9 cellular contexts compared by ENCODE assay signal in the genomic region with DNA sequence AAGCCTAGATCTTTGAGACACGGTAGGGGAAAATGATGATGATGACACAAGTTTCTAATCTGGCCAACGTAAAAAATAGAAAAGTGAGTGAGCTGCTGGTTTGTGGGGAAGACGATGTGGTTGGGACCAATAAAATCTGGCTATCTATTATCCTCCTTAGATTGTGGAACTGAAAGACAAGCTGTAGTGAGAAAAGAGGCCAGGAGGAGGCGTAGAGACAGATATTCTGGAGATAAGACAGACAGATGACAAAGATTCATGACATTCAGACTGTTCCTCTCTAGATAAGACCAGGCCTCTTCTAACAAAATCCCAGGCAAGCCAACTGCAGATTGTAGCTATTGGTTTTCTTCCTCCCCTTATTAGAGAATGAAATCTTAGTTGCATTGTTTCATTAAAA.
DNase-seq lines count a peak whose midpoint lies in the region; ATAC-seq and FAIRE-seq lines count a peak whose summit lies in the region.
"Had no signal": no experiment of that assay in that cellular context is flagged by ENCODE, and none has a peak within 500 bp of the region (broad histone marks: within the 10 kb centered on the region; RNA-seq: fewer than 3 reads in every experiment).

No MANE protein-coding gene starts in this region.

- no peaks in the 10 kb centered on the region for H3K79me2 ChIP-seq in mesendoderm (ENCODE audit: control insufficient read depth, insufficient read depth, low read length)

- no peak overlapping the region for H4K8ac ChIP-seq in mesendoderm (ENCODE audit: low read depth, low read length)

- no peak overlapping the region for H2AK5ac ChIP-seq in mesendoderm (ENCODE audit: low read length)

- FAIRE-seq in GM18507 (lab: Jason Lieb, UNC) (peak; percentile 57), small intestine (lab: Jason Lieb, UNC) (no peak)

- peak; percentile 66 for ATAC-seq in HG03175 (IDR thresholded peaks at IDR 0.05; ENCODE audit: unreplicated experiment)

- no CpG with 5 or more reads among the region's 4 CpGs for WGBS in mesendoderm (ENCODE audit: extremely low coverage, insufficient coverage, low lambda C conversion rate)
- 35 to 47% (median 46%) methylated on average over 4 of the region's 4 CpGs for WGBS in small intestine, 3 donors

- H3K27me3 ChIP-seq in mesendoderm (ENCODE audit: insufficient read depth, low read length, poor library complexity): no peaks in the 10 kb centered on the region
- no peaks in the 10 kb centered on the region for H3K27me3 ChIP-seq in small intestine (ENCODE audit: control insufficient read depth in 2 of 2, insufficient read depth in 2 of 2, low read length in 2 of 2)

- H3K27ac ChIP-seq in mesendoderm (ENCODE audit: low read depth, low read length) (no peak overlapping the region), small intestine (ENCODE audit: low read depth in 1 of 2, low read length in 1 of 2) (no peak overlapping the region)

- H4K5ac ChIP-seq in mesendoderm (ENCODE audit: low read length): no peak overlapping the region

- no peak overlapping the region for H3K18ac ChIP-seq in mesendoderm (ENCODE audit: low read length)

- H3K4me2 ChIP-seq in mesendoderm (ENCODE audit: low read length): no peak overlapping the region

- H2BK120ac ChIP-seq in mesendoderm (ENCODE audit: low read depth, low read length): no peak overlapping the region

- H3K79me1 ChIP-seq in mesendoderm (ENCODE audit: low read length): no peaks in the 10 kb centered on the region

- H3K9ac ChIP-seq in mesendoderm (ENCODE audit: low read length): no peak overlapping the region

- no peaks in the 10 kb centered on the region for H3K9me3 ChIP-seq in small intestine (ENCODE audit: control insufficient read depth, low read depth)

- no peak overlapping the region for H3K23ac ChIP-seq in mesendoderm (ENCODE audit: low read length)

- H3K4me1 ChIP-seq in mesendoderm (ENCODE audit: control insufficient read depth, low read depth, low read length) (no peaks in the 10 kb centered on the region), small intestine (ENCODE audit: control insufficient read depth in 2 of 2, insufficient read depth in 1 of 2, low read depth in 1 of 2, low read length in 1 of 2) (no peaks in the 10 kb centered on the region)

- H3K56ac ChIP-seq in mesendoderm (ENCODE audit: low read length): no peak overlapping the region

- H3K36me3 ChIP-seq in mesendoderm (ENCODE audit: control insufficient read depth, insufficient read depth, low read length) (no peaks in the 10 kb centered on the region), small intestine (ENCODE audit: control insufficient read depth in 2 of 2, insufficient read depth in 2 of 2, low read length in 2 of 2) (no peaks in the 10 kb centered on the region)

- no peak overlapping the region for H2BK5ac ChIP-seq in mesendoderm (ENCODE audit: low read length)

- DNase-seq in GM18507 (ENCODE audit: extremely low spot score, insufficient read length, low read depth) (no peak), SW480 (ENCODE audit: low spot score) (peak; percentile 16), mesendoderm (peak; percentile 82), hippocampal formation (lab: John Stamatoyannopoulos, UW) (no peak), small intestine (no peak), OCI-M2 (lab: John Stamatoyannopoulos, UW; ENCODE audit: unreplicated experiment) (no peak)
- DNase-seq in activated naive CD4-positive, alpha-beta T cell treated with Interleukin-2 at 50 U/mL for 16 hours: no peak
- DNase-seq: NCI-H2107 had no signal

- no peak overlapping the region for H3K4me3 ChIP-seq in mesendoderm (ENCODE audit: low read length)
- H3K4me3 ChIP-seq in small intestine (ENCODE audit: low read depth in 1 of 2, low read length in 2 of 2): no peak overlapping the region

- no peak overlapping the region for H2BK15ac ChIP-seq in mesendoderm (replicated peaks; ENCODE audit: low read depth)

- no peak overlapping the region for H3K4ac ChIP-seq in mesendoderm (ENCODE audit: low read depth, low read length)

Comparison
In these comparisons a context has a peak if more than half of its experiments do, and no peak if none do; other contexts are left out.
1. DNase-seq: peak in SW480 (single experiment) and mesendoderm (single experiment); none in GM18507 (single experiment), hippocampal formation (0 of 2), small intestine (single experiment), activated naive CD4-positive, alpha-beta T cell treated with Interleukin-2 at 50 U/mL for 16 hours (single experiment) and OCI-M2 (single experiment).